Comparison of ENCODE assay signal across 11 cellular contexts in the genomic region with DNA sequence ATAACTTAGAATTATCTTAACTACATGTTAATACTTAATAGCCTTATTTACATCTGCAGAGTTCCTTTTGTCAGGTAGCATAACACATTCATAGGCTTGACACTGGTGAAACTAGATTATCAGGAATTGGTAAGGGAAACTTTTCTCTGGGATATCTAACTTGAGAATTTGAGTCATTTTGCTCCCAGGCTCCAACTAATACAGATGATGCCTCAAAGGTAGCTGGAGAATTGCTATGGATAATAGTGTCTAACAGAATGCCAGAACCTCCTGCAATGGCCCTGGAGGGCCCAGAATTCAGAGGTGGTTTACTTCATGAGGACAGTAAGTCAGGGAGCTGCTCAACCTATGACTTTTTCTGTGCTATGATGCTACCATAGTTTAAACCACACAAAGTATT. TPM values are rescaled to one million over a fixed set of nuclear protein-coding genes. Genes with fewer than 3 reads are reported as not detected.
"Had no signal": no experiment of that assay in that cellular context is flagged by ENCODE, and none has a peak within 500 bp of the region (broad histone marks: within the 10 kb centered on the region; RNA-seq: fewer than 3 reads in every experiment).

No MANE protein-coding gene starts in this region.

- H3K4me1 ChIP-seq: HAP-1 had no signal

- H2AFZ ChIP-seq: GM23248, GM23338 had no signal

- DNase-seq: GM23248, GOT3, H7, H9, HCEC 1CT, HFFc6 had no signal

- FAIRE-seq: H1, H54 had no signal

- H3K4me2 ChIP-seq: GM23338 had no signal

- H3K4me3 ChIP-seq: GM23248, GM23338, HAP-1 had no signal

- H3K36me3 ChIP-seq: HAP-1 had no signal

- ATAC-seq: GM23338, HCT116 had no signal

- H3K9ac ChIP-seq: GM23248 had no signal

- H3K9me3 ChIP-seq: HAP-1 had no signal

- H3K27ac ChIP-seq: GM23248 had no signal

RNA-seq across cellular contexts. Expression of a gene that starts 13.9 kb away (rescaled TPM):
- total RNA-seq: GM23248, GM23338, H1, H7, H9, HFFc6 had no signal
- polyA plus RNA-seq: GM23248, GM23338, H1 had no signal
